ENCODE assay signal across 17 cellular contexts in genomic region chr5:171269717-171270116, GRCh38. TPM values are rescaled to one million over a fixed set of nuclear protein-coding genes. Genes with fewer than 3 reads are reported as not detected.
DNase-seq lines count a peak whose midpoint lies in the region; ATAC-seq and TF ChIP-seq lines count a peak whose summit lies in the region.
"Had no signal": no experiment of that assay in that cellular context is flagged by ENCODE, and none has a peak within 500 bp of the region (broad histone marks: within the 10 kb centered on the region; RNA-seq: fewer than 3 reads in every experiment).

No MANE protein-coding gene starts in this region.

- TF ChIP-seq EP300 in SK-N-SH (IDR thresholded peaks at IDR 0.05; ENCODE audit: borderline replicate concordance in 1 of 2, low read depth in 1 of 2, low read length in 1 of 2) (no peak), suprapubic skin (IDR thresholded peaks at IDR 0.05) (no peak)

- H3K79me2 ChIP-seq in SK-N-SH (ENCODE audit: insufficient read depth) (no peaks in the 10 kb centered on the region), GM23338 (replicated peaks; ENCODE audit: insufficient read depth) (no peaks in the 10 kb centered on the region)

- in situ Hi-C loops in ACHN (cut with HindIII; ENCODE audit: low pct_ligation_motif_present, low pct_unique_long_range_greater_than_20kb, low sequenced_read_pairs), result no loop called here

- H3K9me2 ChIP-seq in SK-N-SH, result no peaks in the 10 kb centered on the region
- peaks cover 5% of the 10 kb centered on the region; the same call in 1 of the 2 replicates for H3K9me2 ChIP-seq in GM23338 (ENCODE audit: insufficient read depth)

- H3K27me3 Mint-ChIP-seq in GM23338 (ENCODE audit: insufficient read depth, low read depth, poor library complexity), result no peaks in the 10 kb centered on the region
- H3K27me3 Mint-ChIP-seq: dendritic cell treated with granulocyte-macrophage colony-stimulating factor and Interleukin-4, amounts not matched to agents 40 ng/mL and 50 ng/mL, for 4 days had no signal

- no peak overlapping the region for H3K4me3 ChIP-seq in SK-N-SH (ENCODE audit: low read depth in 2 of 2, low read length in 1 of 2)
- H3K4me3 ChIP-seq in GM23338, result no peak overlapping the region
- H3K4me3 ChIP-seq in suprapubic skin, result no peak overlapping the region
- H3K4me3 ChIP-seq: GM12878, transverse colon had no signal

- no peaks in the 10 kb centered on the region for H3K36me3 ChIP-seq in SK-N-SH (replicated peaks in 1 of 2; ENCODE audit: control insufficient read depth in 1 of 2, insufficient read depth in 2 of 2, low read length in 1 of 2)
- no peaks in the 10 kb centered on the region for H3K36me3 ChIP-seq in GM23338 (ENCODE audit: insufficient read depth)
- no peaks in the 10 kb centered on the region for H3K36me3 ChIP-seq in suprapubic skin
- H3K36me3 ChIP-seq: transverse colon had no signal

- H3K9me3 ChIP-seq in SK-N-SH (no peaks in the 10 kb centered on the region), suprapubic skin (no peaks in the 10 kb centered on the region)
- H3K9me3 ChIP-seq: transverse colon had no signal

- H3K4me1 ChIP-seq in SK-N-SH (ENCODE audit: control insufficient read depth in 1 of 2, insufficient read depth in 2 of 2, low read depth in 1 of 2, low read length in 1 of 2) (peaks cover 2 to 4% of the 10 kb centered on the region in 2 experiments; a peak in 3 of 4 replicates), GM23338 (ENCODE audit: insufficient read depth) (no peaks in the 10 kb centered on the region), suprapubic skin (no peaks in the 10 kb centered on the region)
- H3K4me1 ChIP-seq: transverse colon had no signal

- ATAC-seq in GM21619 (IDR thresholded peaks at IDR 0.05; ENCODE audit: unreplicated experiment) (peak; percentile 60), HG02840 (IDR thresholded peaks at IDR 0.05; ENCODE audit: low FRiP score, unreplicated experiment) (no peak), GM23338 (no peak)
- ATAC-seq: GM12878 had no signal

- TF ChIP-seq POLR2A in suprapubic skin (IDR thresholded peaks at IDR 0.05), result no peak

- no peak for TF ChIP-seq RAD21 in SK-N-SH (IDR thresholded peaks at IDR 0.05; ENCODE audit: low read length)

- no peaks in the 10 kb centered on the region for H3K9me3 Mint-ChIP-seq in GM23338
- H3K9me3 Mint-ChIP-seq: dendritic cell treated with granulocyte-macrophage colony-stimulating factor and Interleukin-4, amounts not matched to agents 40 ng/mL and 50 ng/mL, for 4 days had no signal

- peaks cover 4% of the 10 kb centered on the region; the same call in 1 of the 3 replicates for H3K36me3 Mint-ChIP-seq in GM23338 (ENCODE audit: low read depth)

- H3K27ac Mint-ChIP-seq in GM23338, result no peak overlapping the region
- H3K27ac Mint-ChIP-seq: dendritic cell treated with granulocyte-macrophage colony-stimulating factor and Interleukin-4, amounts not matched to agents 40 ng/mL and 50 ng/mL, for 4 days had no signal

- H3K4me3 Mint-ChIP-seq in GM23338, result no peak overlapping the region
- H3K4me3 Mint-ChIP-seq: dendritic cell treated with granulocyte-macrophage colony-stimulating factor and Interleukin-4, amounts not matched to agents 40 ng/mL and 50 ng/mL, for 4 days had no signal

- peak; percentile 67 for DNase-seq in ACHN
- DNase-seq in SK-N-SH, result no peak
- DNase-seq in fibroblast of the conjunctiva (ENCODE audit: low read depth), result peak; percentile 72
- DNase-seq in GM23338 (ENCODE audit: low spot score), result no peak
- DNase-seq in NAMALWA (ENCODE audit: low spot score), result no peak
- no peak for DNase-seq in suprapubic skin (ENCODE audit: low spot score in 2 of 2)
- DNase-seq: activated CD4-positive, CD25-positive, alpha-beta regulatory T cell; islet precursor cell; stimulated activated CD8-positive, alpha-beta memory T cell treated with anti-CD3 and anti-CD28 coated beads, Interleukin-4, amount 100 ng/mL, for 48 hours; transverse colon had no signal

- POLR2A ChIA-PET in SK-N-SH (lab: Yijun Ruan, JAX), result no interaction called here

- H3F3A ChIP-seq in SK-N-SH (replicated peaks; ENCODE audit: insufficient read depth) (peaks cover 22% of the 10 kb centered on the region), GM23338 (replicated peaks; ENCODE audit: low read depth) (no peaks in the 10 kb centered on the region)

- no peaks in the 10 kb centered on the region for H3K4me1 Mint-ChIP-seq in GM23338

- WGBS in SK-N-SH (ENCODE audit: low lambda C conversion rate), result 40% methylated on average over 2 of the region's 2 CpGs
- WGBS in suprapubic skin, result 72% methylated on average over 2 of the region's 2 CpGs

- H4K20me1 ChIP-seq in SK-N-SH (ENCODE audit: insufficient read depth) (no peaks in the 10 kb centered on the region), GM23338 (replicated peaks; ENCODE audit: insufficient read depth) (0 out of 2 replicates have a peak, but pooled peaks cover 4% of the 10 kb centered on the region)

- H3K4me2 ChIP-seq in SK-N-SH (no peak overlapping the region), GM23338 (no peak overlapping the region)
- H3K4me2 ChIP-seq: KMS-11 had no signal

- TF ChIP-seq CTCF in SK-N-SH (IDR thresholded peaks at IDR 0.05) (no peak), GM23338 (conservative IDR thresholded peaks at IDR 0.05; ENCODE audit: low read depth in 2 of 2) (no peak), suprapubic skin (IDR thresholded peaks at IDR 0.05) (no peak)

- CTCF ChIA-PET in SK-N-SH (lab: Yijun Ruan, JAX), result interaction anchor here (2.2 kb wide), 1 partner anchor 73 kb away, joined by 6 read pairs; no protein-coding TSS in a partner anchor

- H3K27ac ChIP-seq in SK-N-SH (ENCODE audit: low read depth in 2 of 2, low read length in 1 of 2) (no peak overlapping the region; a peak in 1 of 4 replicates), GM23338 (ENCODE audit: low read depth) (no peak overlapping the region), suprapubic skin (no peak overlapping the region)
- H3K27ac ChIP-seq: KMS-11, transverse colon had no signal

- H3K9ac ChIP-seq in SK-N-SH, result no peak overlapping the region
- H3K9ac ChIP-seq: KMS-11 had no signal

- H2AFZ ChIP-seq in SK-N-SH (ENCODE audit: low read depth) (no peak overlapping the region), GM23338 (no peak overlapping the region)

- H3K27me3 ChIP-seq in SK-N-SH (ENCODE audit: insufficient read depth) (no peaks in the 10 kb centered on the region), GM23338 (ENCODE audit: insufficient read depth) (no peaks in the 10 kb centered on the region), suprapubic skin (no peaks in the 10 kb centered on the region)
- H3K27me3 ChIP-seq: transverse colon had no signal

TF ChIP-seq in SK-N-SH, 30 proteins besides CTCF, POLR2A, EP300 and RAD21:
- TF ChIP-seq PBX3 (IDR thresholded peaks at IDR 0.05), result 0 out of 2 replicates have a peak, but pooled peaks have one; percentile 20
- TF ChIP-seq GATA2 (CRISPR knock-in tag; IDR thresholded peaks at IDR 0.05), result no peak

TF ChIP-seq in GM23338, 12 proteins besides CTCF, POLR2A, EP300 and RAD21:
- TF ChIP-seq ZNF331 (CRISPR knock-in tag; IDR thresholded peaks at IDR 0.05; ENCODE audit: low read depth), result no peak

RNA-seq across cellular contexts. Expression of gene TLX3, which starts 39.3 kb away (rescaled TPM):
- polyA plus RNA-seq in SK-N-SH (2012; rRNA removed), result 3.6 and 4.7 TPM in 2 replicates
- polyA plus RNA-seq in SK-N-SH (2012; cell fraction: cytosol; rRNA removed), result 2.6 and 4.2 TPM in 2 replicates
- 5.8 and 10.6 TPM in 2 replicates for polyA plus RNA-seq in SK-N-SH (2012; cell fraction: nucleus; rRNA removed)
- total RNA-seq in GM23338 (2014; rRNA removed; shearing (Covaris generic)), result 0.83 TPM in 1 of 2 replicates, not detected in the other
- polyA plus RNA-seq in GM23338 (2016; fragmentation: Nextera tagmentation; extraction: Ambion mirVana), result not detected in 2 replicates
- total RNA-seq in suprapubic skin, result not detected
- total RNA-seq: GM12878, posterior vena cava, transverse colon had no signal
- polyA plus RNA-seq: adipose tissue, GM12878 had no signal

Comparison
In these comparisons a context has a peak if more than half of its experiments do, and no peak if none do; other contexts are left out.
1. DNase-seq: peak in ACHN (single experiment) and fibroblast of the conjunctiva (single experiment); none in SK-N-SH (single experiment), GM23338 (single experiment), NAMALWA (single experiment) and suprapubic skin (0 of 2).